ENCODE assay signal across 13 cellular contexts in genomic region chr1:77583483-77583882, GRCh38.
"Had no signal": no experiment of that assay in that cellular context is flagged by ENCODE, and none has a peak within 500 bp of the region (broad histone marks: within the 10 kb centered on the region; RNA-seq: fewer than 3 reads in every experiment).

No MANE protein-coding gene starts in this region.

- ATAC-seq: activated T-cell treated with anti-CD3 and anti-CD28 coated beads, Interleukin-2, amount 50 U/mL, for 4 hours; foreskin keratinocyte; natural killer cell treated with Interleukin-12 subunit alpha and Interleukin-12 subunit beta and Interleukin-15 and Interleukin-18, amount 100 ng/mL, for 72 hours had no signal

- H3K27me3 Mint-ChIP-seq: activated B cell treated with CpG ODN at 0.5 μM for 24 hours; activated naive CD8-positive, alpha-beta T cell; brain; natural killer cell treated with Interleukin-12 subunit alpha and Interleukin-12 subunit beta and Interleukin-15 and Interleukin-18, amount 100 ng/mL, for 72 hours had no signal

- DNase-seq: activated B cell treated with CpG ODN at 0.5 μM for 24 hours; activated gamma-delta T cell treated with Interleukin-2 at 50 U/mL for 16 hours; activated T-cell treated with anti-CD3 and anti-CD28 coated beads, Interleukin-2, amount 50 U/mL, for 4 hours; central memory CD4-positive, alpha-beta T cell; cortex of kidney; effector CD8-positive, alpha-beta T cell; foreskin keratinocyte; mesendoderm; stimulated activated CD4-positive, alpha-beta T cell treated with anti-CD3 and anti-CD28 coated beads, Interleukin-2, amount 100 ng/mL, for 24 hours; T-helper 2 cell had no signal

- H3K9me3 Mint-ChIP-seq: activated B cell treated with CpG ODN at 0.5 μM for 24 hours; activated T-cell treated with anti-CD3 and anti-CD28 coated beads, Interleukin-2, amount 50 U/mL, for 4 hours; brain; natural killer cell treated with Interleukin-12 subunit alpha and Interleukin-12 subunit beta and Interleukin-15 and Interleukin-18, amount 100 ng/mL, for 72 hours had no signal

- H3K27ac Mint-ChIP-seq: activated B cell treated with CpG ODN at 0.5 μM for 24 hours; brain; natural killer cell treated with Interleukin-12 subunit alpha and Interleukin-12 subunit beta and Interleukin-15 and Interleukin-18, amount 100 ng/mL, for 72 hours had no signal

- H3K4me3 Mint-ChIP-seq: activated B cell treated with CpG ODN at 0.5 μM for 24 hours; activated naive CD8-positive, alpha-beta T cell; activated T-cell treated with anti-CD3 and anti-CD28 coated beads, Interleukin-2, amount 50 U/mL, for 4 hours; brain; natural killer cell treated with Interleukin-12 subunit alpha and Interleukin-12 subunit beta and Interleukin-15 and Interleukin-18, amount 100 ng/mL, for 72 hours had no signal
